9 cellular contexts compared by ENCODE assay signal in the genomic region with DNA sequence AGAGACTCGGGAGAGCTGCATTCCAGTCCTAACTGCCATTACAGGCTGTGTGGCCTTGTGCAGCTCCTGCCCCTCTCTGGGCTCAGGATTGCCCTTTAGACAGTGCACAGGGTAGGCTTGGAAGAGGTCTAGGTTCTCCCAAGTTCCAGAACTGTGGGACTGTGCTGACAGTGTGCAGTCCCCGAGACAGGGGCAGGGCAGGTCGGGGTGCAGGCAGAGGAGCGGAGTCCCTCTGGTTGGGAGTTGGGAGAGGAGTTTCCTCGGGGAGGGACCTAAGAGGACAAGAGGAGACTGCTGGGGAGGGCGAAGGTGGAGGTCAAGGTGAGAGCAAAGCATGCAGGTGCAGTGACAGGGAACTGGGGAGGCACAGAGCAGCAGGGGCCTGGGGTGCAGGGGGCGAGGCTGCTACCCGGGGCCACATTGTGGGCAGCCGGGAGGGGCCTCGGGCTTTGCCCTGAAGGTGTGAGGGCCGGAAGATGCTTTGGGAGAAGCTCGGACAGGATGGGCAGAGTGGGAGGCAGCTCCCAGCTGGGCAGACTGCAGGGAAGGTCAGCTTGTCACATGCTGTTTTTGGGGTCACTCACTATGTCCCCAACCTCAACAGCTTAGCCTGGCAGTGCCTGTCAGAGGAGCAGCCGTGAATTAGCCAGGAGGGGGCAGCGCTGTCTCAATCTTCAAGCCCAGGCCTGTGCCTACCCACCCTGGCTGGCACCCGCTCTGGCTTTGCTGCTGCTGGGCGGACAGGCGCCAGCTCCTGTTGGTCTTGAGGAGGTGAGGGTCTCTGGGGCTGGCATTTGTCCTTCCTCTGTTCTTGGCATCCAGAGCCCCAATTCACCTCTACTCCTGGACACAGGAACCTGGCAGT. TPM values are rescaled to one million over a fixed set of nuclear protein-coding genes. Genes with fewer than 3 reads are reported as not detected.
DNase-seq lines count a peak whose midpoint lies in the region; ATAC-seq and TF ChIP-seq lines count a peak whose summit lies in the region.
"Had no signal": no experiment of that assay in that cellular context is flagged by ENCODE, and none has a peak within 500 bp of the region (broad histone marks: within the 10 kb centered on the region; RNA-seq: fewer than 3 reads in every experiment).

No MANE protein-coding gene starts in this region.

- H3K27me3 ChIP-seq in Caco-2 (replicated peaks; ENCODE audit: control insufficient read depth, insufficient read depth, low read length) (no peaks in the 10 kb centered on the region), right lobe of liver (no peaks in the 10 kb centered on the region)

- H3K4me1 ChIP-seq in Caco-2 (peaks cover 10% of the 10 kb centered on the region), right lobe of liver (peaks cover 0 to 12% (median 2%) of the 10 kb centered on the region in 4 donors)

- H3K4me1 Mint-ChIP-seq in Caco-2 (ENCODE audit: low read depth, unreplicated experiment): no peaks in the 10 kb centered on the region
- peaks cover 49% of the 10 kb centered on the region for H3K4me1 Mint-ChIP-seq in brain

- H3K4me3 Mint-ChIP-seq in Caco-2 (ENCODE audit: unreplicated experiment) (no peak overlapping the region), brain (no peak overlapping the region)
- H3K4me3 Mint-ChIP-seq: IgD-negative memory B cell had no signal

- ATAC-seq in right lobe of liver (peak; percentile 57 to 68 (median 59)), HG02973 (IDR thresholded peaks at IDR 0.05; ENCODE audit: unreplicated experiment) (no peak)

- POLR2A ChIA-PET in Caco-2 (lab: Charles Lee): no interaction called here

- WGBS in right lobe of liver (ENCODE audit: insufficient coverage, low coverage, low lambda C conversion rate, missing lambda C conversion rate): 21% methylated on average over 8 of the region's 17 CpGs

- no TSS peak for BruUV-seq in Caco-2 (replicated peaks; lab: Mats Ljungman, UMichigan)

- no peak overlapping the region for H3K27ac ChIP-seq in right lobe of liver

- H3K36me3 Mint-ChIP-seq in Caco-2 (ENCODE audit: insufficient read depth, unreplicated experiment) (no peaks in the 10 kb centered on the region), brain (no peaks in the 10 kb centered on the region)
- H3K36me3 Mint-ChIP-seq: IgD-negative memory B cell had no signal

- H3K4me3 ChIP-seq in Caco-2 (ENCODE audit: low read depth, low read length) (no peak overlapping the region), right lobe of liver (no peak overlapping the region)

- no peaks in the 10 kb centered on the region for H3K9me3 ChIP-seq in Caco-2
- H3K9me3 ChIP-seq in right lobe of liver: no peaks in the 10 kb centered on the region

- intact Hi-C loops in Caco-2 (cut with micrococcal nuclease; ENCODE audit: unreplicated experiment) (loop anchor here (1.0 to 10.0 kb wide), 2 partner anchors 74 to 197 kb away; no protein-coding TSS in a partner anchor), right lobe of liver (cut with DNase I) (loop anchor here (5.0 to 10.0 kb wide), 2 partner anchors 67 to 69 kb away; no protein-coding TSS in a partner anchor)

- H3K36me3 ChIP-seq in Caco-2 (ENCODE audit: control insufficient read depth, insufficient read depth, low read length) (no peaks in the 10 kb centered on the region), right lobe of liver (no peaks in the 10 kb centered on the region)

- H3K27me3 Mint-ChIP-seq in Caco-2 (ENCODE audit: insufficient read depth, unreplicated experiment): no peaks in the 10 kb centered on the region
- peaks cover 3% of the 10 kb centered on the region for H3K27me3 Mint-ChIP-seq in brain

- CTCF ChIA-PET in Caco-2 (lab: Charles Lee): interaction anchor here (1.7 kb wide), 1 partner anchor 74 kb away, joined by 5 read pairs; no protein-coding TSS in a partner anchor

- TF ChIP-seq POLR2A in right lobe of liver (IDR thresholded peaks at IDR 0.05): no peak

- DNase-seq in Caco-2 (peak in 1 of 2 experiments; percentile 65), KG1 (lab: John Stamatoyannopoulos, UW) (peak; percentile 21), UCSD-AML1 (lab: John Stamatoyannopoulos, UW; ENCODE audit: unreplicated experiment) (peak; percentile 70), right lobe of liver (peak; percentile 70 to 76 (median 72)), SIG-M5 (lab: John Stamatoyannopoulos, UW) (no peak)
- peak; percentile 41 to 47 for DNase-seq in stimulated activated CD8-positive, alpha-beta memory T cell treated with anti-CD3 and anti-CD28 coated beads, Interleukin-15, amount 100 ng/mL, for 48 hours (ENCODE audit: low read depth in 2 of 2)

- H3K27ac Mint-ChIP-seq in Caco-2 (ENCODE audit: unreplicated experiment): no peak overlapping the region
- peak overlapping the region in 1 of 5 experiments; percentile 50 for H3K27ac Mint-ChIP-seq in brain

- H3K9me3 Mint-ChIP-seq in Caco-2 (ENCODE audit: unreplicated experiment): no peaks in the 10 kb centered on the region
- no peaks in the 10 kb centered on the region for H3K9me3 Mint-ChIP-seq in brain
- H3K9me3 Mint-ChIP-seq: IgD-negative memory B cell had no signal

- TF ChIP-seq CTCF in Caco-2 (IDR thresholded peaks at IDR 0.05; ENCODE audit: insufficient read depth in 1 of 2, low read depth in 1 of 2, low read length in 1 of 2, severe bottlenecking in 1 of 2, unreplicated experiment in 1 of 2) (peak; percentile 35 to 53), brain (conservative IDR thresholded peaks at IDR 0.05) (peak; percentile 56 to 70), right lobe of liver (IDR thresholded peaks at IDR 0.05) (peak; percentile 63 to 70 (median 68))

RNA-seq across cellular contexts. Expression of gene CSPG4, which starts 15.4 kb away (rescaled TPM):
- total RNA-seq in Caco-2 (2022) (0.12 and 0.20 TPM in 2 replicates), right lobe of liver (under 1 TPM; 0.12 to 0.29 (median 0.20) TPM)
- polyA plus RNA-seq in brain (ENCODE audit: insufficient read depth, low read depth, low replicate concordance): 11.3 TPM
- polyA plus RNA-seq: IgD-negative memory B cell had no signal
